ENCODE assay signal across 1 cellular context in genomic region chr10:75418287-75418686, GRCh38.
TF ChIP-seq lines count a peak whose summit lies in the region.

No MANE protein-coding gene starts in this region.

TF ChIP-seq in K562, 482 proteins besides CTCF, POLR2A, EP300 and RAD21 (continued from another document):
- no peak for TF ChIP-seq BRF2 (IDR thresholded peaks at IDR 0.05; ENCODE audit: borderline replicate concordance, insufficient read depth, insufficient read length)
- no peak for TF ChIP-seq PTTG1 (tag; IDR thresholded peaks at IDR 0.05; ENCODE audit: low read depth)
- no peak for TF ChIP-seq ARID3B (CRISPR knock-in tag; IDR thresholded peaks at IDR 0.05; ENCODE audit: borderline replicate concordance)
- TF ChIP-seq ZKSCAN3 (CRISPR knock-in tag; IDR thresholded peaks at IDR 0.05), result no peak
- no peak for TF ChIP-seq PML (IDR thresholded peaks at IDR 0.05; ENCODE audit: low read length)
